ENCODE assay signal across 2 cellular contexts in the genomic region with DNA sequence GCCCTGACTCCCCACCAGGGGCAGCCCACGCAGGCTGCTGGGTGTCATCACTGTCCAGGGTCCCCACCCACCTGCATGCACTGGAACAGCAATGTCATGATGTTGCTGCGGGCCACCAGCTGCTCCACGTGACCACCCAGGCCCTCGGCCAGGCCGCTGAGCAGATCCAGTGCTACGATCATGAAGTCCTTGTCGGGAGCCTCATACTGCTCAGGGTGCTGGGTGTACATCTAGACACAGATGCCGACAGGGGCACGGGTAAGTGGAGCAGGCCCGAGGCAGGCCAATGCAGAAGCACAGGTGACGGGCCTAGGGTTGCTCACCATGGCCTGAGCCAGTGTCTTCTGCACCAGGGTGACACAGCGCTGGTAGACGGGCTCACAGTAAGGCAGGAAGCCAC.
A peak's percentile ranks its signal among the peaks of the same experiment; 100 is the strongest.
TF ChIP-seq lines count a peak whose summit lies in the region.

No MANE protein-coding gene starts in this region.

TF ChIP-seq in GM23338, 12 proteins besides CTCF, POLR2A, EP300 and RAD21:
- TF ChIP-seq JUNB (IDR thresholded peaks at IDR 0.05; ENCODE audit: unreplicated experiment) (no peak), STAT1 (IDR thresholded peaks at IDR 0.05; ENCODE audit: unreplicated experiment) (no peak)

TF ChIP-seq in H1, 55 proteins besides CTCF, POLR2A, EP300 and RAD21:
- TF ChIP-seq KDM5A (IDR thresholded peaks at IDR 0.05; ENCODE audit: low read length) (no peak), POLR2AphosphoS5 (IDR thresholded peaks at IDR 0.05; ENCODE audit: low read depth, low read length) (peak; percentile 8; the same call in 1 of the 2 replicates), MAX (IDR thresholded peaks at IDR 0.05) (no peak)
